In the genomic region with DNA sequence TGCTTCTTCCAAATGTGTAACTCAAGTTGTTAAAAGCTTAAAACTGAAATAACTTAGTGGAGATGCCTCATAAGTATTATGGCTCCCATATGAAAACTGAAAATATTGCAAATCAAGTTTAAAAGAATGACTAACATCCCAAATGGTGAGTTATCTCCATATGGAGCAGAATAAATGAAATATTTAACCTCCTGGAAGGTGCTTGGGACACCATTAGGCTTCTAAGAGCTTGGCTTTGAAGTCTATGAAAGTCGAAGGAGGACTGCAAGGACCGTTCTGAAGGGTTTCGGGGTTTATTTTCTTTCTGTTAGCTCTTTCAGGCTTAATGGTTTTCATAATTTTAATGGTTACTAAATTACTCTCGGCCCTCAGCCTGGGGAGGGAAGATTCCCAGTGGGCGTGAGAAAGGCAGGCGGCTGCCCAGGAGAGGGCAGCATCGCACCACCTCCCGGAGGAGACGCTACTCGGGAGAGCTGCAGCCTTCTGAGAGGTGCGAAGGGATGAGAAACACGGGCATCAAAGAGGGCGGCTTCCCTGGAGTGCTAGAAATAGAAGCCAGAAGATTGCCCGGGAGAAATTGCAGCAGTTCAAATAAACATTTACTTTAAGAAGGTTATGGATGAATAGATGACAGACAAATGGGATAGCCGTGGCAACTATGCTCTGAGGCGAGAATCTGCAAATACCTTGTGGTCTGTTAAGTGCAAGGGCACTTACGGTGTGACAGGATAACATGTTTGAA, we compare ENCODE assay signal across 8 cellular contexts. TPM values are rescaled to one million over a fixed set of nuclear protein-coding genes. Genes with fewer than 3 reads are reported as not detected.
A peak's percentile ranks its signal among the peaks of the same experiment; 100 is the strongest.
DNase-seq lines count a peak whose midpoint lies in the region; ATAC-seq and TF ChIP-seq lines count a peak whose summit lies in the region.

No MANE protein-coding gene starts in this region.

- whole genome bisulfite sequencing in suprapubic skin = 10% methylated on average over 17 of the region's 17 CpGs

- TF ChIP-seq POLR2A in suprapubic skin (IDR thresholded peaks at IDR 0.05) = no peak

- H3K9me3 ChIP-seq in suprapubic skin = no peaks in the 10 kb centered on the region

- TF ChIP-seq RAD21 in Ishikawa (IDR thresholded peaks at IDR 0.05; ENCODE audit: low read depth) = peak; percentile 98

- peaks cover 27% of the 10 kb centered on the region for H3K27me3 ChIP-seq in suprapubic skin

- no peak for TF ChIP-seq EP300 in Ishikawa (IDR thresholded peaks at IDR 0.05; ENCODE audit: borderline replicate concordance)
- TF ChIP-seq EP300 in suprapubic skin (IDR thresholded peaks at IDR 0.05) = no peak

- no peak overlapping the region for H3K27ac ChIP-seq in suprapubic skin

- H3K4me1 ChIP-seq in suprapubic skin = peaks cover 3% of the 10 kb centered on the region

- DNase-seq in DMS153 (lab: John Stamatoyannopoulos, UW) (peak; percentile 32), RKO (ENCODE audit: low spot score) (peak; percentile 71), fibroblast of villous mesenchyme (ENCODE audit: low read depth) (peak; percentile 72), nucleus accumbens (lab: John Stamatoyannopoulos, UW) (peak in 53 of 56 donors; percentile 8 to 83 (median 48)), suprapubic skin (ENCODE audit: low spot score in 2 of 2) (peak; percentile 69 to 78)
- peak; percentile 53 for DNase-seq in activated T-helper 9 cell treated with anti-CD3 and anti-CD28 coated beads, Interleukin-2, amount 50 U/mL, for 16 hours (ENCODE audit: low read depth)

- ATAC-seq in GM21423 (IDR thresholded peaks at IDR 0.05; ENCODE audit: unreplicated experiment) = peak; percentile 88

- H3K4me3 ChIP-seq in fibroblast of villous mesenchyme (ENCODE audit: low read depth, low read length) (no peak overlapping the region), suprapubic skin (no peak overlapping the region)

- TF ChIP-seq CTCF in fibroblast of villous mesenchyme (IDR thresholded peaks at IDR 0.05; ENCODE audit: insufficient read depth, low read depth, low read length) (peak; percentile 95), suprapubic skin (IDR thresholded peaks at IDR 0.05) (peak; percentile 68 to 88)

- H3K36me3 ChIP-seq in suprapubic skin = no peaks in the 10 kb centered on the region

TF ChIP-seq in Ishikawa, 13 proteins besides CTCF, POLR2A, EP300 and RAD21:
- TF ChIP-seq, protein P1, sequence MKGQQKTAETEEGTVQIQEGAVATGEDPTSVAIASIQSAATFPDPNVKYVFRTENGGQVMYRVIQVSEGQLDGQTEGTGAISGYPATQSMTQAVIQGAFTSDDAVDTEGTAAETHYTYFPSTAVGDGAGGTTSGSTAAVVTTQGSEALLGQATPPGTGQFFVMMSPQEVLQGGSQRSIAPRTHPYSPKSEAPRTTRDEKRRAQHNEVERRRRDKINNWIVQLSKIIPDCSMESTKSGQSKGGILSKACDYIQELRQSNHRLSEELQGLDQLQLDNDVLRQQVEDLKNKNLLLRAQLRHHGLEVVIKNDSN (IDR thresholded peaks at IDR 0.05) = no peak
- TF ChIP-seq CREB1 (IDR thresholded peaks at IDR 0.05; ENCODE audit: low read depth) (no peak), CEBPB (IDR thresholded peaks at IDR 0.05) (no peak), FOXM1 (IDR thresholded peaks at IDR 0.05; ENCODE audit: borderline replicate concordance, low read depth) (no peak), TAF1 (IDR thresholded peaks at IDR 0.05; ENCODE audit: low read depth) (no peak), EGR1 (IDR thresholded peaks at IDR 0.05) (peak; percentile 41; the same call in 1 of the 2 replicates), ZBTB7A (IDR thresholded peaks at IDR 0.05; ENCODE audit: low read depth) (no peak), NFIC (IDR thresholded peaks at IDR 0.05) (no peak), MAX (IDR thresholded peaks at IDR 0.05) (peak; percentile 73)
- TF ChIP-seq, protein P2, sequence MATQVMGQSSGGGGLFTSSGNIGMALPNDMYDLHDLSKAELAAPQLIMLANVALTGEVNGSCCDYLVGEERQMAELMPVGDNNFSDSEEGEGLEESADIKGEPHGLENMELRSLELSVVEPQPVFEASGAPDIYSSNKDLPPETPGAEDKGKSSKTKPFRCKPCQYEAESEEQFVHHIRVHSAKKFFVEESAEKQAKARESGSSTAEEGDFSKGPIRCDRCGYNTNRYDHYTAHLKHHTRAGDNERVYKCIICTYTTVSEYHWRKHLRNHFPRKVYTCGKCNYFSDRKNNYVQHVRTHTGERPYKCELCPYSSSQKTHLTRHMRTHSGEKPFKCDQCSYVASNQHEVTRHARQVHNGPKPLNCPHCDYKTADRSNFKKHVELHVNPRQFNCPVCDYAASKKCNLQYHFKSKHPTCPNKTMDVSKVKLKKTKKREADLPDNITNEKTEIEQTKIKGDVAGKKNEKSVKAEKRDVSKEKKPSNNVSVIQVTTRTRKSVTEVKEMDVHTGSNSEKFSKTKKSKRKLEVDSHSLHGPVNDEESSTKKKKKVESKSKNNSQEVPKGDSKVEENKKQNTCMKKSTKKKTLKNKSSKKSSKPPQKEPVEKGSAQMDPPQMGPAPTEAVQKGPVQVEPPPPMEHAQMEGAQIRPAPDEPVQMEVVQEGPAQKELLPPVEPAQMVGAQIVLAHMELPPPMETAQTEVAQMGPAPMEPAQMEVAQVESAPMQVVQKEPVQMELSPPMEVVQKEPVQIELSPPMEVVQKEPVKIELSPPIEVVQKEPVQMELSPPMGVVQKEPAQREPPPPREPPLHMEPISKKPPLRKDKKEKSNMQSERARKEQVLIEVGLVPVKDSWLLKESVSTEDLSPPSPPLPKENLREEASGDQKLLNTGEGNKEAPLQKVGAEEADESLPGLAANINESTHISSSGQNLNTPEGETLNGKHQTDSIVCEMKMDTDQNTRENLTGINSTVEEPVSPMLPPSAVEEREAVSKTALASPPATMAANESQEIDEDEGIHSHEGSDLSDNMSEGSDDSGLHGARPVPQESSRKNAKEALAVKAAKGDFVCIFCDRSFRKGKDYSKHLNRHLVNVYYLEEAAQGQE (IDR thresholded peaks at IDR 0.05; ENCODE audit: low read depth) = no peak

RNA-seq across cellular contexts. Expression of gene MAP3K19, which starts 43.1 kb away (rescaled TPM):
- total RNA-seq in fibroblast of villous mesenchyme = not detected in 2 replicates
- not detected for total RNA-seq in suprapubic skin

RNA-seq across cellular contexts. Expression of gene RAB3GAP1, which starts 47.9 kb away (rescaled TPM):
- 73.4 and 100 TPM in 2 replicates for total RNA-seq in fibroblast of villous mesenchyme
- total RNA-seq in suprapubic skin = 10 to 100 TPM; 36.8 to 62.0 (median 52.6) TPM
